2 cellular contexts compared by ENCODE assay signal in genomic region chr19:33953592-33953991, GRCh38.
TF ChIP-seq lines count a peak whose summit lies in the region.

No MANE protein-coding gene starts in this region.

TF ChIP-seq in liver, 16 proteins besides CTCF, POLR2A, EP300 and RAD21 (continued from another document):
- no peak for TF ChIP-seq RXRA (IDR thresholded peaks at IDR 0.05)
- no peak for TF ChIP-seq JUND (IDR thresholded peaks at IDR 0.05)
- no peak for TF ChIP-seq YY1 (IDR thresholded peaks at IDR 0.05)
- no peak for TF ChIP-seq MAX (IDR thresholded peaks at IDR 0.05)
- TF ChIP-seq HNF4G (IDR thresholded peaks at IDR 0.05) = no peak
- TF ChIP-seq REST (IDR thresholded peaks at IDR 0.05) = no peak
- TF ChIP-seq TAF1 (conservative IDR thresholded peaks at IDR 0.05) = no peak
TF ChIP-seq in liver: peak in this region for 0.

TF ChIP-seq in HepG2, 621 proteins besides CTCF, POLR2A, EP300 and RAD21 (continued from another document):
- TF ChIP-seq CEBPG (CRISPR knock-in tag; IDR thresholded peaks at IDR 0.05) (no peak), ZNF225 (CRISPR knock-in tag; IDR thresholded peaks at IDR 0.05) (no peak), ZSCAN9 (CRISPR knock-in tag; IDR thresholded peaks at IDR 0.05; ENCODE audit: borderline replicate concordance) (no peak), NR2F2 (IDR thresholded peaks at IDR 0.05; ENCODE audit: borderline replicate concordance, low read depth) (no peak), TCF7 (IDR thresholded peaks at IDR 0.05; ENCODE audit: low read depth) (no peak), MEIS2 (CRISPR knock-in tag; IDR thresholded peaks at IDR 0.05) (no peak), KMT2A (CRISPR knock-in tag; IDR thresholded peaks at IDR 0.05) (no peak), SIX1 (CRISPR knock-in tag; IDR thresholded peaks at IDR 0.05; ENCODE audit: borderline replicate concordance) (no peak), ZNF235 (CRISPR knock-in tag; IDR thresholded peaks at IDR 0.05; ENCODE audit: borderline replicate concordance) (no peak), CHCHD3 (CRISPR knock-in tag; IDR thresholded peaks at IDR 0.05) (no peak), ZNF232 (CRISPR knock-in tag; IDR thresholded peaks at IDR 0.05; ENCODE audit: borderline replicate concordance) (no peak), HNRNPLL (IDR thresholded peaks at IDR 0.05; ENCODE audit: low read depth, low read length, poor library complexity, severe bottlenecking) (no peak), ZNF362 (CRISPR knock-in tag; IDR thresholded peaks at IDR 0.05; ENCODE audit: borderline replicate concordance) (no peak), HNF4A (CRISPR knock-in tag; IDR thresholded peaks at IDR 0.05) (no peak)
